12 cellular contexts compared by ENCODE assay signal in genomic region chr21:28822064-28822402, GRCh38.
"Had no signal": no experiment of that assay in that cellular context is flagged by ENCODE, and none has a peak within 500 bp of the region (broad histone marks: within the 10 kb centered on the region; RNA-seq: fewer than 3 reads in every experiment).

No MANE protein-coding gene starts in this region.

- ATAC-seq: activated CD4-positive, alpha-beta T cell treated with anti-CD3 and anti-CD28 coated beads for 36 hours had no signal

- H3K9me3 Mint-ChIP-seq: activated CD4-positive, alpha-beta memory T cell treated with anti-CD3 and anti-CD28 coated beads, Interleukin-2, amount 10 ng/mL, durations not matched to agents 7 days and 5 days; activated naive CD4-positive, alpha-beta T cell treated with anti-CD3 and anti-CD28 coated beads, Interleukin-2, amount 10 ng/mL, durations not matched to agents 7 days and 5 days; activated T-cell treated with anti-CD3 and anti-CD28 coated beads, Interleukin-2, amount 50 U/mL, for 24 hours; dendritic cell treated with granulocyte-macrophage colony-stimulating factor and Interleukin-4, amounts not matched to agents 40 ng/mL and 50 ng/mL, for 4 days; memory B cell had no signal

- DNase-seq: activated CD4-positive, alpha-beta memory T cell treated with anti-CD3 and anti-CD28 coated beads, Interleukin-2, amount 10 ng/mL, durations not matched to agents 7 days and 5 days; activated CD4-positive, alpha-beta T cell treated with anti-CD3 and anti-CD28 coated beads for 36 hours; activated naive CD4-positive, alpha-beta T cell treated with anti-CD3 and anti-CD28 coated beads, Interleukin-2, amount 10 ng/mL, durations not matched to agents 7 days and 5 days; activated T-cell treated with anti-CD3 and anti-CD28 coated beads, Interleukin-2, amount 50 U/mL, for 24 hours; central memory CD4-positive, alpha-beta T cell; nucleus accumbens; stimulated activated CD4-positive, alpha-beta T cell treated with anti-CD3 and anti-CD28 coated beads, Interleukin-2, amount 100 ng/mL, for 24 hours; T-helper 2 cell had no signal

- H3K27ac Mint-ChIP-seq: activated CD4-positive, alpha-beta memory T cell treated with anti-CD3 and anti-CD28 coated beads, Interleukin-2, amount 10 ng/mL, durations not matched to agents 7 days and 5 days; activated CD4-positive, alpha-beta T cell treated with anti-CD3 and anti-CD28 coated beads for 36 hours; activated naive CD4-positive, alpha-beta T cell treated with anti-CD3 and anti-CD28 coated beads, Interleukin-2, amount 10 ng/mL, durations not matched to agents 7 days and 5 days; activated T-cell treated with anti-CD3 and anti-CD28 coated beads, Interleukin-2, amount 50 U/mL, for 24 hours; dendritic cell treated with granulocyte-macrophage colony-stimulating factor and Interleukin-4, amounts not matched to agents 40 ng/mL and 50 ng/mL, for 4 days; memory B cell had no signal

- H3K27me3 Mint-ChIP-seq: activated CD4-positive, alpha-beta memory T cell treated with anti-CD3 and anti-CD28 coated beads, Interleukin-2, amount 10 ng/mL, durations not matched to agents 7 days and 5 days; activated CD4-positive, alpha-beta T cell treated with anti-CD3 and anti-CD28 coated beads for 36 hours; activated naive CD4-positive, alpha-beta T cell treated with anti-CD3 and anti-CD28 coated beads, Interleukin-2, amount 10 ng/mL, durations not matched to agents 7 days and 5 days; activated T-cell treated with anti-CD3 and anti-CD28 coated beads, Interleukin-2, amount 50 U/mL, for 24 hours; dendritic cell treated with granulocyte-macrophage colony-stimulating factor and Interleukin-4, amounts not matched to agents 40 ng/mL and 50 ng/mL, for 4 days; memory B cell had no signal

- FAIRE-seq: keratinocyte had no signal

- H3K4me3 Mint-ChIP-seq: activated CD4-positive, alpha-beta memory T cell treated with anti-CD3 and anti-CD28 coated beads, Interleukin-2, amount 10 ng/mL, durations not matched to agents 7 days and 5 days; activated CD4-positive, alpha-beta T cell treated with anti-CD3 and anti-CD28 coated beads for 36 hours; activated naive CD4-positive, alpha-beta T cell treated with anti-CD3 and anti-CD28 coated beads, Interleukin-2, amount 10 ng/mL, durations not matched to agents 7 days and 5 days; activated T-cell treated with anti-CD3 and anti-CD28 coated beads, Interleukin-2, amount 50 U/mL, for 24 hours; dendritic cell treated with granulocyte-macrophage colony-stimulating factor and Interleukin-4, amounts not matched to agents 40 ng/mL and 50 ng/mL, for 4 days; memory B cell; nephron had no signal

- H3K4me1 Mint-ChIP-seq: activated CD4-positive, alpha-beta memory T cell treated with anti-CD3 and anti-CD28 coated beads, Interleukin-2, amount 10 ng/mL, durations not matched to agents 7 days and 5 days; activated CD4-positive, alpha-beta T cell treated with anti-CD3 and anti-CD28 coated beads for 36 hours; activated naive CD4-positive, alpha-beta T cell treated with anti-CD3 and anti-CD28 coated beads, Interleukin-2, amount 10 ng/mL, durations not matched to agents 7 days and 5 days; memory B cell had no signal
